9 cellular contexts compared by ENCODE assay signal in genomic region chr2:241652142-241652541, GRCh38.
"Had no signal": no experiment of that assay in that cellular context is flagged by ENCODE, and none has a peak within 500 bp of the region (broad histone marks: within the 10 kb centered on the region; RNA-seq: fewer than 3 reads in every experiment).

No MANE protein-coding gene starts in this region.

- H3K9me3 Mint-ChIP-seq: HFFc6 had no signal

- H3K4me1 ChIP-seq: HAP-1 had no signal

- H3K4me3 ChIP-seq: GM23248, HAP-1, K562 had no signal

- H3K9me3 ChIP-seq: HAP-1 had no signal

- H3K4me3 Mint-ChIP-seq: HFFc6 had no signal

- DNase-seq: GM23248, GOT3, H7, HFFc6, IMR-90 had no signal

- H3K27ac Mint-ChIP-seq: HFFc6 had no signal

- ATAC-seq: HCT116, K562 had no signal

- H3K27ac ChIP-seq: GM23248, HL-60 had no signal
